Comparison of ENCODE assay signal across 1 cellular context in genomic region chr5:178859625-178860521, GRCh38.
A peak's percentile ranks its signal among the peaks of the same experiment; 100 is the strongest.
TF ChIP-seq lines count a peak whose summit lies in the region.

ZNF354B (plus strand) TSS chr5:178859953; CDS start chr5:178861048, 1,095 bp downstream.

TF ChIP-seq in HEK293, 187 proteins besides CTCF, POLR2A, EP300 and RAD21 (continued from another document):
- TF ChIP-seq HOXD13 (CRISPR knock-in tag; IDR thresholded peaks at IDR 0.05; ENCODE audit: borderline replicate concordance), result no peak
- no peak for TF ChIP-seq ZNF843 (tag by site-specific recombination; IDR thresholded peaks at IDR 0.05)
- TF ChIP-seq MYNN (tag by site-specific recombination; IDR thresholded peaks at IDR 0.05; ENCODE audit: borderline replicate concordance), result no peak
- TF ChIP-seq ZBTB44 (tag by site-specific recombination; IDR thresholded peaks at IDR 0.05), result no peak
- TF ChIP-seq ZNF48 (tag by site-specific recombination; IDR thresholded peaks at IDR 0.05), result no peak
- TF ChIP-seq ZSCAN5A (tag by site-specific recombination; IDR thresholded peaks at IDR 0.05), result no peak
- TF ChIP-seq ZNF785 (tag by site-specific recombination; IDR thresholded peaks at IDR 0.05), result peak; percentile 74; the same call in 1 of the 2 replicates
- no peak for TF ChIP-seq ZNF239 (tag by site-specific recombination; IDR thresholded peaks at IDR 0.05)
- TF ChIP-seq ZNF426 (tag by site-specific recombination; IDR thresholded peaks at IDR 0.05), result no peak
- TF ChIP-seq BCL11B (tag by site-specific recombination; IDR thresholded peaks at IDR 0.05; ENCODE audit: low read depth), result no peak
- TF ChIP-seq PRDM10 (tag by site-specific recombination; IDR thresholded peaks at IDR 0.05), result peak; percentile 67
- TF ChIP-seq ZNF518A (tag by site-specific recombination; conservative IDR thresholded peaks at IDR 0.05; ENCODE audit: low read depth), result 0 out of 2 replicates have a peak, but pooled peaks have one; percentile 32
- TF ChIP-seq ZNF174 (tag by site-specific recombination; IDR thresholded peaks at IDR 0.05), result no peak
- no peak for TF ChIP-seq ZNF639 (tag by site-specific recombination; IDR thresholded peaks at IDR 0.05)
- TF ChIP-seq ZNF610 (tag by site-specific recombination; IDR thresholded peaks at IDR 0.05; ENCODE audit: borderline replicate concordance), result peak; percentile 92
- TF ChIP-seq ZSCAN18 (tag by site-specific recombination; IDR thresholded peaks at IDR 0.05), result no peak
- no peak for TF ChIP-seq ZNF529 (tag by site-specific recombination; IDR thresholded peaks at IDR 0.05; ENCODE audit: insufficient replicate concordance)
- TF ChIP-seq ZNF510 (tag by site-specific recombination; IDR thresholded peaks at IDR 0.05; ENCODE audit: insufficient replicate concordance), result no peak
- TF ChIP-seq ZNF791 (tag by site-specific recombination; IDR thresholded peaks at IDR 0.05), result no peak
- no peak for TF ChIP-seq ZNF19 (tag by site-specific recombination; IDR thresholded peaks at IDR 0.05; ENCODE audit: low read depth)
- peak; percentile 77 for TF ChIP-seq ZIC2 (tag by site-specific recombination; IDR thresholded peaks at IDR 0.05)
- TF ChIP-seq ZNF76 (tag by site-specific recombination; IDR thresholded peaks at IDR 0.05; ENCODE audit: borderline replicate concordance, low read depth), result peak; percentile 98
- TF ChIP-seq ZNF623 (tag by site-specific recombination; IDR thresholded peaks at IDR 0.05), result no peak
- no peak for TF ChIP-seq KLF7 (tag by site-specific recombination; IDR thresholded peaks at IDR 0.05; ENCODE audit: borderline replicate concordance)
- TF ChIP-seq GFI1B (tag by site-specific recombination; IDR thresholded peaks at IDR 0.05), result no peak
